33 cellular contexts compared by ENCODE assay signal in the genomic region with DNA sequence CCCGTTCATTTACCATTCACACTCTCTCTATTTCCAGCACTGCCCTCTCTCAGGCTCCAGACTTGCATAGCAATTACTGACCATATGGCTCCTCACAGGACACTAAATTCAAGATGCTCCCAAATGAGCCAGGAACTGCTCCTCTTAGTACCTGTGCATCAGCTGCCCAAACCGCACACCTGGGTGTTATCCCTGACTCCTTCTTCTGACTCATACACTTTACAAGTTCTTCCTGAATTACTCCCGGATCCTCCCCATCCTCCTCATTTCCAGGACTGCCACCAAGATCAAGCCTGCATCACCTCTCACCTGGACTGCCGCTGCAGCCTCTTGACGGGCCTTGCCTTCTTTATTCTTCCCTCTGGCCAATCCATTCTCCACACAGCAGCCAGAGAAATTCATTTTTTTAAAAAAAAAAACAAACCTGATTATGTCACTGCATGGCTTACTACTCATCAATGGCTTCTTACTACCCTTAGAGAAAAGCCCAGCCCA.
"Had no signal": no experiment of that assay in that cellular context is flagged by ENCODE, and none has a peak within 500 bp of the region (broad histone marks: within the 10 kb centered on the region; RNA-seq: fewer than 3 reads in every experiment).

No MANE protein-coding gene starts in this region.

- H3K4me2 ChIP-seq: PC-9 had no signal

- DNase-seq: activated CD4-positive, alpha-beta memory T cell treated with anti-CD3 and anti-CD28 coated beads, Interleukin-2, amount 10 ng/mL, durations not matched to agents 7 days and 5 days; activated CD4-positive, alpha-beta T cell treated with anti-CD3 and anti-CD28 coated beads for 1 hour; activated CD4-positive, alpha-beta T cell treated with anti-CD3 and anti-CD28 coated beads for 48 hours; activated CD4-positive, CD25-positive, alpha-beta regulatory T cell; activated CD8-positive, alpha-beta memory T cell treated with anti-CD3 and anti-CD28 coated beads for 24 hours; activated CD8-positive, alpha-beta memory T cell treated with anti-CD3 and anti-CD28 coated beads, Interleukin-2, amount 10 ng/mL, durations not matched to agents 7 days and 5 days; activated CD8-positive, alpha-beta memory T cell treated with anti-CD3 and anti-CD28 coated beads, Interleukin-2, amount 50 U/mL, for 48 hours; activated effector memory CD4-positive, alpha-beta T cell treated with Interleukin-2 at 50 U/mL for 16 hours; activated naive CD4-positive, alpha-beta T cell treated with anti-CD3 and anti-CD28 coated beads, Interleukin-2, amount 10 ng/mL, durations not matched to agents 7 days and 5 days; activated naive CD8-positive, alpha-beta T cell treated with anti-CD3 and anti-CD28 coated beads, Interleukin-2, amount 50 U/mL, for 24 hours; activated T-cell treated with anti-CD3 and anti-CD28 coated beads, Interleukin-2, amount 50 U/mL, for 48 hours; anterior cingulate cortex; brain microvascular endothelial cell; Karpas-422; KBM-7; MG63; NCI-H1048; NCI-H1105 treated with DMSO at 0.1 percent for 48 hours; NCI-H1436; NCI-H1694; NCI-H1930; NCI-H345; NCI-H524 treated with DMSO at 0.1 percent for 48 hours; NCI-H748 treated with DMSO at 0.1 percent for 48 hours; NK-92 treated with Interleukin-12 subunit alpha and Interleukin-12 subunit beta, amount 100 ng/mL, for 24 hours; PC-9; SHP77; SJCRH30; T1000; WERI-Rb-1 had no signal

- H2AFZ ChIP-seq: PC-9 had no signal

- H3K27ac ChIP-seq: brain microvascular endothelial cell, cardiac muscle cell, PC-9, SJCRH30, SK-N-MC, WERI-Rb-1 had no signal

- FAIRE-seq: RCC 7860 had no signal

- H3K27me3 ChIP-seq: brain microvascular endothelial cell, cardiac muscle cell, MG63 had no signal

- ATAC-seq: activated CD8-positive, alpha-beta memory T cell treated with anti-CD3 and anti-CD28 coated beads, Interleukin-2, amount 10 ng/mL, durations not matched to agents 7 days and 5 days; activated naive CD8-positive, alpha-beta T cell treated with anti-CD3 and anti-CD28 coated beads, Interleukin-2, amount 50 U/mL, for 24 hours had no signal

- H3K4me3 ChIP-seq: cardiac muscle cell, MG63, PC-9, SJCRH30, SK-N-MC had no signal

- H3K36me3 ChIP-seq: brain microvascular endothelial cell, cardiac muscle cell, MG63, SJCRH30, WERI-Rb-1 had no signal

- H3K9me3 ChIP-seq: MG63, SJCRH30 had no signal

- H3K4me1 ChIP-seq: SJCRH30 had no signal
